15 cellular contexts compared by ENCODE assay signal in genomic region chr6:100453701-100454521, GRCh38. TPM values are rescaled to one million over a fixed set of nuclear protein-coding genes. Genes with fewer than 3 reads are reported as not detected.
A peak's percentile ranks its signal among the peaks of the same experiment; 100 is the strongest.
DNase-seq lines count a peak whose midpoint lies in the region; ATAC-seq, FAIRE-seq and TF ChIP-seq lines count a peak whose summit lies in the region.
"Had no signal": no experiment of that assay in that cellular context is flagged by ENCODE, and none has a peak within 500 bp of the region (broad histone marks: within the 10 kb centered on the region; RNA-seq: fewer than 3 reads in every experiment).

No MANE protein-coding gene starts in this region.

- in situ Hi-C loops in KBM-7 (cut with MboI; ENCODE audit: low pct_unique_long_range_greater_than_20kb, low sequenced_read_pairs) = no loop called here

- peaks cover 45% of the 10 kb centered on the region for H3K4me1 ChIP-seq in HUES6 (ENCODE audit: control insufficient read depth, insufficient read depth, low read length)
- peaks cover 3 to 10% of the 10 kb centered on the region in 2 donors for H3K4me1 ChIP-seq in kidney (ENCODE audit: control insufficient read depth in 1 of 2, insufficient read depth in 1 of 2, low read depth in 1 of 2, low read length in 2 of 2)
- peaks cover 0 to 6% of the 10 kb centered on the region in 2 donors for H3K4me1 ChIP-seq in thoracic aorta (ENCODE audit: control insufficient read depth in 1 of 2, low read depth in 2 of 2)
- H3K4me1 ChIP-seq: adrenal gland, colonic mucosa had no signal

- no peaks in the 10 kb centered on the region for H3K9me3 ChIP-seq in HUES6 (ENCODE audit: control insufficient read depth, insufficient read depth, low read depth, low read length)
- H3K9me3 ChIP-seq in kidney (ENCODE audit: control insufficient read depth in 1 of 2, low read length in 2 of 2) = no peaks in the 10 kb centered on the region
- no peaks in the 10 kb centered on the region for H3K9me3 ChIP-seq in thoracic aorta
- H3K9me3 ChIP-seq: adrenal gland, colonic mucosa had no signal

- H3K27me3 ChIP-seq in HUES6 (ENCODE audit: control insufficient read depth, insufficient read depth, low read length) (peaks cover 100% of the 10 kb centered on the region), thoracic aorta (replicated peaks; ENCODE audit: insufficient read depth) (peaks cover 61% of the 10 kb centered on the region)

- TF ChIP-seq CTCF in kidney (IDR thresholded peaks at IDR 0.05; ENCODE audit: borderline replicate concordance, extremely low read depth, insufficient read depth) = no peak
- no peak for TF ChIP-seq CTCF in thoracic aorta (IDR thresholded peaks at IDR 0.05)

- H3K27ac ChIP-seq in HUES6 (ENCODE audit: low read depth, low read length) (no peak overlapping the region), kidney (ENCODE audit: low read depth in 2 of 2, low read length in 2 of 2) (peak overlapping the region; percentile 93 to 95), thoracic aorta (no peak overlapping the region)
- H3K27ac ChIP-seq: adrenal gland, colonic mucosa had no signal

- ATAC-seq in thoracic aorta (ENCODE audit: insufficient number of reproducible peaks, low FRiP score, low read depth) = no peak
- no peak for ATAC-seq in GM21825 (IDR thresholded peaks at IDR 0.05; ENCODE audit: unreplicated experiment)
- ATAC-seq: left colon; naive thymus-derived CD8-positive, alpha-beta T cell had no signal

- intact Hi-C loops in kidney (cut with DNase I) = no loop called here

- peak; percentile 47 for DNase-seq in dermis blood vessel endothelial cell
- peak; percentile 96 for DNase-seq in kidney
- DNase-seq in thoracic aorta (ENCODE audit: low spot score) = no peak
- no peak for DNase-seq in KBM-7
- no peak for DNase-seq in GF-D8 (lab: John Stamatoyannopoulos, UW)
- DNase-seq: activated T-cell treated with anti-CD3 and anti-CD28 coated beads, Interleukin-2, amount 50 U/mL, for 24 hours; adrenal gland; colonic mucosa; left colon; naive thymus-derived CD8-positive, alpha-beta T cell; substantia nigra had no signal

- no peak for FAIRE-seq in kidney (lab: Jason Lieb, UNC)

- H3K4me3 ChIP-seq in HUES6 (ENCODE audit: low read depth, low read length) (peak overlapping the region; percentile 36), kidney (ENCODE audit: low read length in 2 of 2) (peak overlapping the region; percentile 11 to 77), thoracic aorta (peak overlapping the region; percentile 13)
- H3K4me3 ChIP-seq: adrenal gland, colonic mucosa had no signal

- no peaks in the 10 kb centered on the region for H3K36me3 ChIP-seq in HUES6 (ENCODE audit: control insufficient read depth, insufficient read depth, low read length)
- no peaks in the 10 kb centered on the region for H3K36me3 ChIP-seq in kidney (ENCODE audit: control insufficient read depth in 1 of 2, insufficient read depth in 2 of 2, low read length in 2 of 2)
- H3K36me3 ChIP-seq in thoracic aorta = no peaks in the 10 kb centered on the region
- H3K36me3 ChIP-seq: adrenal gland, colonic mucosa had no signal

- no peak overlapping the region for H3K9ac ChIP-seq in HUES6 (ENCODE audit: low read length)
- H3K9ac ChIP-seq in kidney (ENCODE audit: low read length in 2 of 2) = peak overlapping the region in 1 of 2 donors; percentile 85

RNA-seq across cellular contexts. Expression of gene SIM1, which starts 10.8 kb away (rescaled TPM):
- total RNA-seq in dermis blood vessel endothelial cell = 0.09 and 0.17 TPM in 2 replicates
- total RNA-seq in kidney = 31.8 TPM
- polyA plus RNA-seq in kidney (ENCODE audit: insufficient read depth, low read depth, low replicate concordance) = 4.4 TPM
- total RNA-seq in thoracic aorta = not detected
- total RNA-seq: adrenal gland; fibroblast of villous mesenchyme; left colon; naive thymus-derived CD8-positive, alpha-beta T cell; SK-MEL-5 had no signal
- polyA plus RNA-seq: adrenal gland; naive thymus-derived CD8-positive, alpha-beta T cell had no signal

Comparison
In these comparisons a context has a peak if more than half of its experiments do, and no peak if none do; other contexts are left out.
1. H3K27ac ChIP-seq: peak in kidney (2 of 2); none in HUES6 (single experiment) and thoracic aorta (0 of 2).
2. DNase-seq: peak in dermis blood vessel endothelial cell (single experiment) and kidney (single experiment); none in thoracic aorta (single experiment), KBM-7 (single experiment) and GF-D8 (single experiment).
3. RNA of gene SIM1, which starts 10.8 kb away (total RNA-seq): 31.8 TPM in kidney (single experiment); 0.09 to 0.17 TPM in dermis blood vessel endothelial cell and not detected in thoracic aorta; every median in the first group is over 10 times any median in the second.
4. Peak in every context shown above with its lines, with median percentiles within 50 percentile points of each other: H3K4me3 ChIP-seq.